In the genomic region with DNA sequence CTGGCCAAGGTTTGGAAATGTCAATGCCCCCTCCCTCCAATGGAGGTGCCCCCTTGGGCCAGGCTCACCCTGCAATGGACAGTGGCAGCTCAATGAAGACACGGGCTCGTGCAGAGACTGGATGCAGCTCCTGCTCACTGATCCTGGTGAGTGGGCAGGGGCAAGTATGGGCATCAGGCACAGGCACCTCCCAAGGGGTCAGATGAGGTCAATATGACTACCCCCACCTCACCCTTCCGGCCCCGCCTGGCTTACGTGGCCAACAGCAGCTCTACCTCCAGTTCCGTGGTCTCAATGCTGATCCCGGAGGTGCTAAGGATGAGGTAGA, we compare ENCODE assay signal across 26 cellular contexts.
"Had no signal": no experiment of that assay in that cellular context is flagged by ENCODE, and none has a peak within 500 bp of the region (broad histone marks: within the 10 kb centered on the region; RNA-seq: fewer than 3 reads in every experiment).

No MANE protein-coding gene starts in this region.

- H3K36me3 ChIP-seq: brain microvascular endothelial cell, SJSA1 had no signal

- H3K36me3 Mint-ChIP-seq: activated CD4-positive, alpha-beta memory T cell treated with anti-CD3 and anti-CD28 coated beads for 36 hours; activated naive CD4-positive, alpha-beta T cell treated with anti-CD3 and anti-CD28 coated beads, Interleukin-2, amount 50 U/mL, for 72 hours had no signal

- H3K9me3 ChIP-seq: SJSA1, SK-N-SH had no signal

- H3K4me3 Mint-ChIP-seq: activated CD4-positive, alpha-beta memory T cell treated with anti-CD3 and anti-CD28 coated beads for 36 hours; activated T-cell treated with anti-CD3 and anti-CD28 coated beads, Interleukin-2, amount 50 U/mL, for 72 hours; activated T-helper 17 cell treated with anti-CD3 and anti-CD28 coated beads, Interleukin-2, amount 50 U/mL, for 72 hours; central memory CD8-positive, alpha-beta T cell; T-helper 1 cell treated with Interleukin-12 subunit alpha and Interleukin-12 subunit beta and Interleukin-4 antibody, amounts not matched to agents 30 μg/mL and 1 μg/mL, for 36 hours; T-helper 2 cell treated with Interferon-gamma antibody and Interleukin-4, amounts not matched to agents 5 μg/mL and 100 μg/mL, for 36 hours had no signal

- ATAC-seq: activated naive CD4-positive, alpha-beta T cell treated with anti-CD3 and anti-CD28 coated beads, Interleukin-2, amount 50 U/mL, for 72 hours; activated T-cell treated with anti-CD3 and anti-CD28 coated beads, Interleukin-2, amount 50 U/mL, for 72 hours; activated T-helper 17 cell treated with anti-CD3 and anti-CD28 coated beads, Interleukin-2, amount 50 U/mL, for 72 hours; K562; Panc1 had no signal

- H3K27me3 ChIP-seq: brain microvascular endothelial cell had no signal

- H3K9me3 Mint-ChIP-seq: activated CD4-positive, alpha-beta memory T cell treated with anti-CD3 and anti-CD28 coated beads for 36 hours; activated naive CD4-positive, alpha-beta T cell treated with anti-CD3 and anti-CD28 coated beads, Interleukin-2, amount 50 U/mL, for 72 hours; activated T-cell treated with anti-CD3 and anti-CD28 coated beads, Interleukin-2, amount 50 U/mL, for 72 hours; activated T-helper 17 cell treated with anti-CD3 and anti-CD28 coated beads, Interleukin-2, amount 50 U/mL, for 72 hours; central memory CD8-positive, alpha-beta T cell; T-helper 1 cell treated with Interleukin-12 subunit alpha and Interleukin-12 subunit beta and Interleukin-4 antibody, amounts not matched to agents 30 μg/mL and 1 μg/mL, for 36 hours; T-helper 2 cell treated with Interferon-gamma antibody and Interleukin-4, amounts not matched to agents 5 μg/mL and 100 μg/mL, for 36 hours had no signal

- H3K27ac Mint-ChIP-seq: activated CD4-positive, alpha-beta memory T cell treated with anti-CD3 and anti-CD28 coated beads for 36 hours; activated naive CD4-positive, alpha-beta T cell treated with anti-CD3 and anti-CD28 coated beads, Interleukin-2, amount 50 U/mL, for 72 hours; activated T-cell treated with anti-CD3 and anti-CD28 coated beads, Interleukin-2, amount 50 U/mL, for 72 hours; activated T-helper 17 cell treated with anti-CD3 and anti-CD28 coated beads, Interleukin-2, amount 50 U/mL, for 72 hours; T-helper 1 cell treated with Interleukin-12 subunit alpha and Interleukin-12 subunit beta and Interleukin-4 antibody, amounts not matched to agents 30 μg/mL and 1 μg/mL, for 36 hours; T-helper 2 cell treated with Interferon-gamma antibody and Interleukin-4, amounts not matched to agents 5 μg/mL and 100 μg/mL, for 36 hours had no signal

- DNase-seq: activated CD4-positive, alpha-beta memory T cell treated with anti-CD3 and anti-CD28 coated beads for 36 hours; activated CD4-positive, alpha-beta T cell treated with anti-CD3 and anti-CD28 coated beads for 4 hours; activated CD4-positive, alpha-beta T cell treated with anti-CD3 and anti-CD28 coated beads, Interleukin-2, amount 50 U/mL, for 1 hour; activated CD8-positive, alpha-beta memory T cell treated with anti-CD3 and anti-CD28 coated beads, Interleukin-2, amount 50 U/mL, for 4 hours; activated naive CD4-positive, alpha-beta T cell treated with Interleukin-2 at 50 U/mL for 16 hours; activated T-cell treated with anti-CD3 and anti-CD28 coated beads for 4 hours; activated T-cell treated with anti-CD3 and anti-CD28 coated beads, Interleukin-2, amount 50 U/mL, for 72 hours; amniotic stem cell; brain microvascular endothelial cell; NCI-H1048; NCI-H1105 treated with DMSO at 0.1 percent for 48 hours; NCI-H1436; NCI-H1694; NCI-H2029; NCI-H345; NCI-H524 treated with DMSO at 0.1 percent for 48 hours; SHP77 treated with DMSO at 0.1 percent for 48 hours; SK-N-SH had no signal

- H3K4me1 Mint-ChIP-seq: activated T-helper 17 cell treated with anti-CD3 and anti-CD28 coated beads, Interleukin-2, amount 50 U/mL, for 72 hours; central memory CD8-positive, alpha-beta T cell had no signal

- H3K27me3 Mint-ChIP-seq: activated CD4-positive, alpha-beta memory T cell treated with anti-CD3 and anti-CD28 coated beads for 36 hours; activated T-helper 17 cell treated with anti-CD3 and anti-CD28 coated beads, Interleukin-2, amount 50 U/mL, for 72 hours had no signal

- H3K4me3 ChIP-seq: K562, SJSA1 had no signal
